ENCODE assay signal across 3 cellular contexts in the genomic region with DNA sequence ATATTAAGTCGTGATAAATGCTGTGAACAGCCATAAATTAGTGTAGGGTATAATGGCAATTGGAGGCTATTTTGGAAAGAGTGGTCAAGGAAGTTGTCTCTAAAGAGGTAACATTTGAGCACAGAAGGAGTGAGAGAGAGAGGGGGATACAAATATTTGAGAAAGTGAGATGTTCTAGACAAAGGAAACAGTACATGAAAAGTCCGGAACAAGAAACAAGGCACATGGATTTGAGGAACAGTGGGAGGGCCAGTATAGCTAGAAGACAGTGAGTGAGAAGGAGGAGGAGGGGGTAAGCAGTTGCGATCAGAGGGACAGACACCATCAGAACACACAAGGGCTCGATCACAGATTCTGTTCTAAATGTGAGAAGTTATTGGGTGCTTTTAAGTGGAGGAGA.
TF ChIP-seq lines count a peak whose summit lies in the region.

No MANE protein-coding gene starts in this region.

TF ChIP-seq in SK-N-SH, 30 proteins besides CTCF, POLR2A, EP300 and RAD21:
- TF ChIP-seq GABPA (IDR thresholded peaks at IDR 0.05; ENCODE audit: low read depth) (no peak), JUND (IDR thresholded peaks at IDR 0.05) (no peak), EZH2phosphoT487 (IDR thresholded peaks at IDR 0.05; ENCODE audit: borderline replicate concordance, low read depth) (no peak), CHD2 (IDR thresholded peaks at IDR 0.05; ENCODE audit: low read length, partially characterized antibody) (no peak), YY1 (IDR thresholded peaks at IDR 0.05; ENCODE audit: low read depth) (no peak), NFIC (IDR thresholded peaks at IDR 0.05; ENCODE audit: borderline replicate concordance) (no peak), RFX5 (IDR thresholded peaks at IDR 0.05; ENCODE audit: low read length) (no peak), FOXJ3 (CRISPR knock-in tag; IDR thresholded peaks at IDR 0.05) (no peak), NRF1 (IDR thresholded peaks at IDR 0.05; ENCODE audit: low read depth, low read length) (no peak), RXRA (IDR thresholded peaks at IDR 0.05; ENCODE audit: borderline replicate concordance, low read depth) (no peak), GATA2 (CRISPR knock-in tag; IDR thresholded peaks at IDR 0.05) (no peak), RCOR1 (IDR thresholded peaks at IDR 0.05; ENCODE audit: low read length) (no peak), SIN3A (IDR thresholded peaks at IDR 0.05; ENCODE audit: borderline replicate concordance, low read depth, low read length) (no peak), ELF1 (IDR thresholded peaks at IDR 0.05) (no peak)
- TF ChIP-seq, protein P1, sequence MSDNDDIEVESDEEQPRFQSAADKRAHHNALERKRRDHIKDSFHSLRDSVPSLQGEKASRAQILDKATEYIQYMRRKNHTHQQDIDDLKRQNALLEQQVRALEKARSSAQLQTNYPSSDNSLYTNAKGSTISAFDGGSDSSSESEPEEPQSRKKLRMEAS (IDR thresholded peaks at IDR 0.05; ENCODE audit: low read depth), result no peak
- TF ChIP-seq, protein P2, sequence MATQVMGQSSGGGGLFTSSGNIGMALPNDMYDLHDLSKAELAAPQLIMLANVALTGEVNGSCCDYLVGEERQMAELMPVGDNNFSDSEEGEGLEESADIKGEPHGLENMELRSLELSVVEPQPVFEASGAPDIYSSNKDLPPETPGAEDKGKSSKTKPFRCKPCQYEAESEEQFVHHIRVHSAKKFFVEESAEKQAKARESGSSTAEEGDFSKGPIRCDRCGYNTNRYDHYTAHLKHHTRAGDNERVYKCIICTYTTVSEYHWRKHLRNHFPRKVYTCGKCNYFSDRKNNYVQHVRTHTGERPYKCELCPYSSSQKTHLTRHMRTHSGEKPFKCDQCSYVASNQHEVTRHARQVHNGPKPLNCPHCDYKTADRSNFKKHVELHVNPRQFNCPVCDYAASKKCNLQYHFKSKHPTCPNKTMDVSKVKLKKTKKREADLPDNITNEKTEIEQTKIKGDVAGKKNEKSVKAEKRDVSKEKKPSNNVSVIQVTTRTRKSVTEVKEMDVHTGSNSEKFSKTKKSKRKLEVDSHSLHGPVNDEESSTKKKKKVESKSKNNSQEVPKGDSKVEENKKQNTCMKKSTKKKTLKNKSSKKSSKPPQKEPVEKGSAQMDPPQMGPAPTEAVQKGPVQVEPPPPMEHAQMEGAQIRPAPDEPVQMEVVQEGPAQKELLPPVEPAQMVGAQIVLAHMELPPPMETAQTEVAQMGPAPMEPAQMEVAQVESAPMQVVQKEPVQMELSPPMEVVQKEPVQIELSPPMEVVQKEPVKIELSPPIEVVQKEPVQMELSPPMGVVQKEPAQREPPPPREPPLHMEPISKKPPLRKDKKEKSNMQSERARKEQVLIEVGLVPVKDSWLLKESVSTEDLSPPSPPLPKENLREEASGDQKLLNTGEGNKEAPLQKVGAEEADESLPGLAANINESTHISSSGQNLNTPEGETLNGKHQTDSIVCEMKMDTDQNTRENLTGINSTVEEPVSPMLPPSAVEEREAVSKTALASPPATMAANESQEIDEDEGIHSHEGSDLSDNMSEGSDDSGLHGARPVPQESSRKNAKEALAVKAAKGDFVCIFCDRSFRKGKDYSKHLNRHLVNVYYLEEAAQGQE (IDR thresholded peaks at IDR 0.05; ENCODE audit: low read depth, low read length), result no peak
- TF ChIP-seq, protein P3, sequence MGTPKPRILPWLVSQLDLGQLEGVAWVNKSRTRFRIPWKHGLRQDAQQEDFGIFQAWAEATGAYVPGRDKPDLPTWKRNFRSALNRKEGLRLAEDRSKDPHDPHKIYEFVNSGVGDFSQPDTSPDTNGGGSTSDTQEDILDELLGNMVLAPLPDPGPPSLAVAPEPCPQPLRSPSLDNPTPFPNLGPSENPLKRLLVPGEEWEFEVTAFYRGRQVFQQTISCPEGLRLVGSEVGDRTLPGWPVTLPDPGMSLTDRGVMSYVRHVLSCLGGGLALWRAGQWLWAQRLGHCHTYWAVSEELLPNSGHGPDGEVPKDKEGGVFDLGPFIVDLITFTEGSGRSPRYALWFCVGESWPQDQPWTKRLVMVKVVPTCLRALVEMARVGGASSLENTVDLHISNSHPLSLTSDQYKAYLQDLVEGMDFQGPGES (IDR thresholded peaks at IDR 0.05; ENCODE audit: low read depth, low read length), result no peak

TF ChIP-seq in SK-N-SH treated with all-trans-retinoic acid at 6 μM for 48 hours, 23 proteins besides CTCF, POLR2A, EP300 and RAD21:
- TF ChIP-seq, protein P4, sequence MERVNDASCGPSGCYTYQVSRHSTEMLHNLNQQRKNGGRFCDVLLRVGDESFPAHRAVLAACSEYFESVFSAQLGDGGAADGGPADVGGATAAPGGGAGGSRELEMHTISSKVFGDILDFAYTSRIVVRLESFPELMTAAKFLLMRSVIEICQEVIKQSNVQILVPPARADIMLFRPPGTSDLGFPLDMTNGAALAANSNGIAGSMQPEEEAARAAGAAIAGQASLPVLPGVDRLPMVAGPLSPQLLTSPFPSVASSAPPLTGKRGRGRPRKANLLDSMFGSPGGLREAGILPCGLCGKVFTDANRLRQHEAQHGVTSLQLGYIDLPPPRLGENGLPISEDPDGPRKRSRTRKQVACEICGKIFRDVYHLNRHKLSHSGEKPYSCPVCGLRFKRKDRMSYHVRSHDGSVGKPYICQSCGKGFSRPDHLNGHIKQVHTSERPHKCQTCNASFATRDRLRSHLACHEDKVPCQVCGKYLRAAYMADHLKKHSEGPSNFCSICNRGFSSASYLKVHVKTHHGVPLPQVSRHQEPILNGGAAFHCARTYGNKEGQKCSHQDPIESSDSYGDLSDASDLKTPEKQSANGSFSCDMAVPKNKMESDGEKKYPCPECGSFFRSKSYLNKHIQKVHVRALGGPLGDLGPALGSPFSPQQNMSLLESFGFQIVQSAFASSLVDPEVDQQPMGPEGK (CRISPR knock-in tag; IDR thresholded peaks at IDR 0.05; ENCODE audit: borderline replicate concordance), result no peak
- no peak for TF ChIP-seq ZFP30 (CRISPR knock-in tag; IDR thresholded peaks at IDR 0.05)
- no peak for TF ChIP-seq TCF4 (CRISPR knock-in tag; IDR thresholded peaks at IDR 0.05; ENCODE audit: borderline replicate concordance)
- TF ChIP-seq PPARA (CRISPR knock-in tag; IDR thresholded peaks at IDR 0.05; ENCODE audit: borderline replicate concordance), result no peak

TF ChIP-seq in GM12878, 131 proteins besides CTCF, POLR2A, EP300 and RAD21:
- TF ChIP-seq BACH1 (IDR thresholded peaks at IDR 0.05; ENCODE audit: borderline replicate concordance) (no peak), MYC (IDR thresholded peaks at IDR 0.05; ENCODE audit: insufficient read depth, insufficient read length, insufficient replicate concordance, low read length, severe bottlenecking) (no peak), ZBED1 (IDR thresholded peaks at IDR 0.05; ENCODE audit: borderline replicate concordance) (no peak), ZNF24 (IDR thresholded peaks at IDR 0.05) (no peak), EZH2 (IDR thresholded peaks at IDR 0.05; ENCODE audit: borderline replicate concordance, control insufficient read depth, low read depth, low read length) (no peak), NFIC (IDR thresholded peaks at IDR 0.05; ENCODE audit: low read depth, low read length) (no peak), GATAD2B (conservative IDR thresholded peaks at IDR 0.05; ENCODE audit: low read depth) (no peak), IKZF2 (IDR thresholded peaks at IDR 0.05) (no peak), FOXK2 (IDR thresholded peaks at IDR 0.05) (no peak), ZNF207 (IDR thresholded peaks at IDR 0.05; ENCODE audit: borderline replicate concordance) (no peak)
- TF ChIP-seq, protein P5, sequence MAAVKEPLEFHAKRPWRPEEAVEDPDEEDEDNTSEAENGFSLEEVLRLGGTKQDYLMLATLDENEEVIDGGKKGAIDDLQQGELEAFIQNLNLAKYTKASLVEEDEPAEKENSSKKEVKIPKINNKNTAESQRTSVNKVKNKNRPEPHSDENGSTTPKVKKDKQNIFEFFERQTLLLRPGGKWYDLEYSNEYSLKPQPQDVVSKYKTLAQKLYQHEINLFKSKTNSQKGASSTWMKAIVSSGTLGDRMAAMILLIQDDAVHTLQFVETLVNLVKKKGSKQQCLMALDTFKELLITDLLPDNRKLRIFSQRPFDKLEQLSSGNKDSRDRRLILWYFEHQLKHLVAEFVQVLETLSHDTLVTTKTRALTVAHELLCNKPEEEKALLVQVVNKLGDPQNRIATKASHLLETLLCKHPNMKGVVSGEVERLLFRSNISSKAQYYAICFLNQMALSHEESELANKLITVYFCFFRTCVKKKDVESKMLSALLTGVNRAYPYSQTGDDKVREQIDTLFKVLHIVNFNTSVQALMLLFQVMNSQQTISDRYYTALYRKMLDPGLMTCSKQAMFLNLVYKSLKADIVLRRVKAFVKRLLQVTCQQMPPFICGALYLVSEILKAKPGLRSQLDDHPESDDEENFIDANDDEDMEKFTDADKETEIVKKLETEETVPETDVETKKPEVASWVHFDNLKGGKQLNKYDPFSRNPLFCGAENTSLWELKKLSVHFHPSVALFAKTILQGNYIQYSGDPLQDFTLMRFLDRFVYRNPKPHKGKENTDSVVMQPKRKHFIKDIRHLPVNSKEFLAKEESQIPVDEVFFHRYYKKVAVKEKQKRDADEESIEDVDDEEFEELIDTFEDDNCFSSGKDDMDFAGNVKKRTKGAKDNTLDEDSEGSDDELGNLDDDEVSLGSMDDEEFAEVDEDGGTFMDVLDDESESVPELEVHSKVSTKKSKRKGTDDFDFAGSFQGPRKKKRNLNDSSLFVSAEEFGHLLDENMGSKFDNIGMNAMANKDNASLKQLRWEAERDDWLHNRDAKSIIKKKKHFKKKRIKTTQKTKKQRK (IDR thresholded peaks at IDR 0.05; ENCODE audit: low read depth, low read length), result no peak
- TF ChIP-seq, protein P6, sequence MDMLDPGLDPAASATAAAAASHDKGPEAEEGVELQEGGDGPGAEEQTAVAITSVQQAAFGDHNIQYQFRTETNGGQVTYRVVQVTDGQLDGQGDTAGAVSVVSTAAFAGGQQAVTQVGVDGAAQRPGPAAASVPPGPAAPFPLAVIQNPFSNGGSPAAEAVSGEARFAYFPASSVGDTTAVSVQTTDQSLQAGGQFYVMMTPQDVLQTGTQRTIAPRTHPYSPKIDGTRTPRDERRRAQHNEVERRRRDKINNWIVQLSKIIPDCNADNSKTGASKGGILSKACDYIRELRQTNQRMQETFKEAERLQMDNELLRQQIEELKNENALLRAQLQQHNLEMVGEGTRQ (IDR thresholded peaks at IDR 0.05; ENCODE audit: borderline replicate concordance, low read depth, low read length), result no peak
- TF ChIP-seq, protein P7, sequence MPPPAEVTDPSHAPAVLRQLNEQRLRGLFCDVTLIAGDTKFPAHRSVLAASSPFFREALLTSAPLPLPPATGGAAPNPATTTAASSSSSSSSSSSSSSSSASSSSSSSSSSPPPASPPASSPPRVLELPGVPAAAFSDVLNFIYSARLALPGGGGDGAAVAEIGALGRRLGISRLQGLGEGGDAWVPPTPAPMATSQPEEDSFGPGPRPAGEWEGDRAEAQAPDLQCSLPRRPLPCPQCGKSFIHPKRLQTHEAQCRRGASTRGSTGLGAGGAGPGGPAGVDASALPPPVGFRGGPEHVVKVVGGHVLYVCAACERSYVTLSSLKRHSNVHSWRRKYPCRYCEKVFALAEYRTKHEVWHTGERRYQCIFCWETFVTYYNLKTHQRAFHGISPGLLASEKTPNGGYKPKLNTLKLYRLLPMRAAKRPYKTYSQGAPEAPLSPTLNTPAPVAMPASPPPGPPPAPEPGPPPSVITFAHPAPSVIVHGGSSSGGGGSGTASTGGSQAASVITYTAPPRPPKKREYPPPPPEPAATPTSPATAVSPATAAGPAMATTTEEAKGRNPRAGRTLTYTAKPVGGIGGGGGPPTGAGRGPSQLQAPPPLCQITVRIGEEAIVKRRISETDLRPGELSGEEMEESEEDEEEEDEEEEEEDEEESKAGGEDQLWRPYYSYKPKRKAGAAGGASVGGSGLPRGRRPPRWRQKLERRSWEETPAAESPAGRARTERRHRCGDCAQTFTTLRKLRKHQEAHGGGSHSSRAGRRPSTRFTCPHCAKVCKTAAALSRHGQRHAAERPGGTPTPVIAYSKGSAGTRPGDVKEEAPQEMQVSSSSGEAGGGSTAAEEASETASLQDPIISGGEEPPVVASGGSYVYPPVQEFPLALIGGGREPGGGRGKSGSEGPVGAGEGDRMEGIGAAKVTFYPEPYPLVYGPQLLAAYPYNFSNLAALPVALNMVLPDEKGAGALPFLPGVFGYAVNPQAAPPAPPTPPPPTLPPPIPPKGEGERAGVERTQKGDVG (CRISPR knock-in tag; IDR thresholded peaks at IDR 0.05), result no peak
- TF ChIP-seq, protein P2 (IDR thresholded peaks at IDR 0.05; ENCODE audit: low read depth, low read length), result no peak
